In genomic region chr2:10043906-10044601, GRCh38 we compare ENCODE assay signal across 8 cellular contexts. TPM values are rescaled to one million over a fixed set of nuclear protein-coding genes. Genes with fewer than 3 reads are reported as not detected.
DNase-seq lines count a peak whose midpoint lies in the region; ATAC-seq, FAIRE-seq and TF ChIP-seq lines count a peak whose summit lies in the region.

No MANE protein-coding gene starts in this region.

- H3K4me3 Mint-ChIP-seq in WTC11, result peak overlapping the region; percentile 49

- H3K9ac ChIP-seq in skeletal muscle satellite cell (ENCODE audit: low read depth, low read length), result peak overlapping the region; percentile 82

- peaks cover 17% of the 10 kb centered on the region for H3K36me3 Mint-ChIP-seq in WTC11

- H3K27ac Mint-ChIP-seq in WTC11, result no peak overlapping the region

- POLR2A ChIA-PET in WTC11 (lab: Charles Lee), result interaction anchor here (1.1 kb wide), 2 partner anchors 13 to 413 kb away, joined by 3 to 5 read pairs; partner anchors contain the start of gene YWHAQ

- DNase-seq in GM12891 (ENCODE audit: insufficient read length, low spot score) (peak; percentile 74), NCI-H2029 (lab: John Stamatoyannopoulos, UW) (peak; percentile 85), WTC11 (ENCODE audit: low spot score) (peak; percentile 95), breast epithelium (ENCODE audit: low spot score in 2 of 2) (peak; percentile 97 to 98), iPS-NIHi11 (ENCODE audit: low spot score) (peak; percentile 92), KG1 (lab: John Stamatoyannopoulos, UW) (no peak)

- no peaks in the 10 kb centered on the region for H3K9me3 Mint-ChIP-seq in WTC11

- H3K4me3 ChIP-seq in breast epithelium (peak overlapping the region; percentile 57 to 94 (median 67)), skeletal muscle satellite cell (ENCODE audit: low read length) (peak overlapping the region; percentile 73)

- peaks cover 38% of the 10 kb centered on the region for H3K27me3 Mint-ChIP-seq in WTC11 (ENCODE audit: low read depth)

- peaks cover 10% of the 10 kb centered on the region for H3K4me1 Mint-ChIP-seq in WTC11

- FAIRE-seq in GM12891 (lab: Jason Lieb, UNC), result no peak

- intact Hi-C loops in breast epithelium (cut with DNase I; ENCODE audit: low total_unique reads), result loop anchor here (5.0 to 10.0 kb wide), 3 partner anchors 62 to 489 kb away; partner anchors contain the start of gene ADAM17

- ATAC-seq in HG02852 (IDR thresholded peaks at IDR 0.05; ENCODE audit: unreplicated experiment), result peak; percentile 50
- peak; percentile 63 for ATAC-seq in WTC11

- TF ChIP-seq POLR2A in GM12891 (IDR thresholded peaks at IDR 0.05; ENCODE audit: low read depth, low read length) (no peak), breast epithelium (IDR thresholded peaks at IDR 0.05) (peak; percentile 39)

- H3K36me3 ChIP-seq in breast epithelium (no peaks in the 10 kb centered on the region), skeletal muscle satellite cell (ENCODE audit: insufficient read depth, low read length) (no peaks in the 10 kb centered on the region)

- no peak for TF ChIP-seq CTCF in WTC11 (IDR thresholded peaks at IDR 0.05)
- no peak for TF ChIP-seq CTCF in breast epithelium (IDR thresholded peaks at IDR 0.05)

- peak overlapping the region; percentile 87 for H3K4me2 ChIP-seq in skeletal muscle satellite cell (ENCODE audit: low read length)

- H3K9me3 ChIP-seq in breast epithelium (no peaks in the 10 kb centered on the region), skeletal muscle satellite cell (replicated peaks; ENCODE audit: low read length) (no peaks in the 10 kb centered on the region)

- H3K27me3 ChIP-seq in breast epithelium (no peaks in the 10 kb centered on the region), skeletal muscle satellite cell (ENCODE audit: control insufficient read depth, insufficient read depth, low read length) (peaks cover 3% of the 10 kb centered on the region)

- peak overlapping the region; percentile 95 to 100 for H3K27ac ChIP-seq in breast epithelium

- H3K4me1 ChIP-seq in breast epithelium, result no peaks in the 10 kb centered on the region
- H3K4me1 ChIP-seq in skeletal muscle satellite cell (ENCODE audit: control insufficient read depth, insufficient read depth, low read length), result peaks cover 10% of the 10 kb centered on the region

- CTCF ChIA-PET in WTC11 (lab: Charles Lee), result interaction anchor here (0.8 to 2.2 kb wide), 5 partner anchors 35 to 365 kb away, joined by 3 to 16 read pairs (median 6); no protein-coding TSS in a partner anchor

TF ChIP-seq in GM12891, 5 proteins besides CTCF, POLR2A, EP300 and RAD21:
- no peak for TF ChIP-seq PAX5 (IDR thresholded peaks at IDR 0.05; ENCODE audit: insufficient read depth, low read length, severe bottlenecking)
- TF ChIP-seq SPI1 (IDR thresholded peaks at IDR 0.05; ENCODE audit: low read depth, low read length), result no peak
- TF ChIP-seq POLR2AphosphoS5 (IDR thresholded peaks at IDR 0.05; ENCODE audit: low read depth, low read length), result no peak
- TF ChIP-seq POU2F2 (IDR thresholded peaks at IDR 0.05; ENCODE audit: low read depth, low read length), result no peak
- TF ChIP-seq TAF1 (IDR thresholded peaks at IDR 0.05; ENCODE audit: low read depth, low read length), result no peak

TF ChIP-seq in WTC11, 78 proteins besides CTCF, POLR2A, EP300 and RAD21 (continues in another document):
- TF ChIP-seq, protein P1, sequence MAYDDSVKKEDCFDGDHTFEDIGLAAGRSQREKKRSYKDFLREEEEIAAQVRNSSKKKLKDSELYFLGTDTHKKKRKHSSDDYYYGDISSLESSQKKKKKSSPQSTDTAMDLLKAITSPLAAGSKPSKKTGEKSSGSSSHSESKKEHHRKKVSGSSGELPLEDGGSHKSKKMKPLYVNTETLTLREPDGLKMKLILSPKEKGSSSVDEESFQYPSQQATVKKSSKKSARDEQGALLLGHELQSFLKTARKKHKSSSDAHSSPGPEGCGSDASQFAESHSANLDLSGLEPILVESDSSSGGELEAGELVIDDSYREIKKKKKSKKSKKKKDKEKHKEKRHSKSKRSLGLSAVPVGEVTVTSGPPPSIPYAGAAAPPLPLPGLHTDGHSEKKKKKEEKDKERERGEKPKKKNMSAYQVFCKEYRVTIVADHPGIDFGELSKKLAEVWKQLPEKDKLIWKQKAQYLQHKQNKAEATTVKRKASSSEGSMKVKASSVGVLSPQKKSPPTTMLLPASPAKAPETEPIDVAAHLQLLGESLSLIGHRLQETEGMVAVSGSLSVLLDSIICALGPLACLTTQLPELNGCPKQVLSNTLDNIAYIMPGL (CRISPR knock-in tag; IDR thresholded peaks at IDR 0.05), result 0 out of 2 replicates have a peak, but pooled peaks have one; percentile 13
- TF ChIP-seq, protein P2, sequence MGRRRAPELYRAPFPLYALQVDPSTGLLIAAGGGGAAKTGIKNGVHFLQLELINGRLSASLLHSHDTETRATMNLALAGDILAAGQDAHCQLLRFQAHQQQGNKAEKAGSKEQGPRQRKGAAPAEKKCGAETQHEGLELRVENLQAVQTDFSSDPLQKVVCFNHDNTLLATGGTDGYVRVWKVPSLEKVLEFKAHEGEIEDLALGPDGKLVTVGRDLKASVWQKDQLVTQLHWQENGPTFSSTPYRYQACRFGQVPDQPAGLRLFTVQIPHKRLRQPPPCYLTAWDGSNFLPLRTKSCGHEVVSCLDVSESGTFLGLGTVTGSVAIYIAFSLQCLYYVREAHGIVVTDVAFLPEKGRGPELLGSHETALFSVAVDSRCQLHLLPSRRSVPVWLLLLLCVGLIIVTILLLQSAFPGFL (CRISPR knock-in tag; IDR thresholded peaks at IDR 0.05; ENCODE audit: borderline replicate concordance), result peak; percentile 90
- TF ChIP-seq JUN (CRISPR knock-in tag; IDR thresholded peaks at IDR 0.05), result peak; percentile 40; the same call in 1 of the 2 replicates
- TF ChIP-seq ZNF232 (CRISPR knock-in tag; IDR thresholded peaks at IDR 0.05), result peak; percentile 84; the same call in 1 of the 2 replicates
- TF ChIP-seq, protein P3, sequence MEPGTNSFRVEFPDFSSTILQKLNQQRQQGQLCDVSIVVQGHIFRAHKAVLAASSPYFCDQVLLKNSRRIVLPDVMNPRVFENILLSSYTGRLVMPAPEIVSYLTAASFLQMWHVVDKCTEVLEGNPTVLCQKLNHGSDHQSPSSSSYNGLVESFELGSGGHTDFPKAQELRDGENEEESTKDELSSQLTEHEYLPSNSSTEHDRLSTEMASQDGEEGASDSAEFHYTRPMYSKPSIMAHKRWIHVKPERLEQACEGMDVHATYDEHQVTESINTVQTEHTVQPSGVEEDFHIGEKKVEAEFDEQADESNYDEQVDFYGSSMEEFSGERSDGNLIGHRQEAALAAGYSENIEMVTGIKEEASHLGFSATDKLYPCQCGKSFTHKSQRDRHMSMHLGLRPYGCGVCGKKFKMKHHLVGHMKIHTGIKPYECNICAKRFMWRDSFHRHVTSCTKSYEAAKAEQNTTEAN (CRISPR knock-in tag; IDR thresholded peaks at IDR 0.05), result peak; percentile 55; the same call in 1 of the 2 replicates
- TF ChIP-seq ZNF396 (CRISPR knock-in tag; IDR thresholded peaks at IDR 0.05; ENCODE audit: borderline replicate concordance), result no peak
- TF ChIP-seq E2F5 (CRISPR knock-in tag; IDR thresholded peaks at IDR 0.05), result peak; percentile 98
- TF ChIP-seq FOXK1 (CRISPR knock-in tag; IDR thresholded peaks at IDR 0.05), result peak; percentile 74
- peak; percentile 79 for TF ChIP-seq FOXP4 (CRISPR knock-in tag; IDR thresholded peaks at IDR 0.05)
- TF ChIP-seq CREM (CRISPR knock-in tag; IDR thresholded peaks at IDR 0.05), result 0 out of 2 replicates have a peak, but pooled peaks have one; percentile 49
- no peak for TF ChIP-seq MXD4 (CRISPR knock-in tag; IDR thresholded peaks at IDR 0.05; ENCODE audit: borderline replicate concordance)

RNA-seq across cellular contexts. Expression of gene KLF11, which starts 0.7 kb away (rescaled TPM):
- polyA plus RNA-seq in GM12891 (2012; ENCODE audit: low read depth, missing spikeins), result 0.24 TPM
- total RNA-seq in WTC11 (2021) (8.8 to 14.4 TPM (median 13.7 TPM) in 3 replicates), breast epithelium (10 to 100 TPM; 22.0 to 27.5 (median 22.2) TPM)
- 2.3 and 2.8 TPM in 2 replicates for total RNA-seq in skeletal muscle satellite cell (2012; rRNA removed)

RNA-seq across cellular contexts. Expression of gene CYS1, which starts 36.2 kb away (rescaled TPM):
- 2.9 TPM for polyA plus RNA-seq in GM12891 (2012; ENCODE audit: low read depth, missing spikeins)
- total RNA-seq in WTC11 (2021) (0.85 to 1.2 TPM (median 1.1 TPM) in 3 replicates), breast epithelium (1 to 10 TPM; 1.3 to 2.4 (median 1.6) TPM)
- total RNA-seq in skeletal muscle satellite cell (2012; rRNA removed), result 0.22 and 0.25 TPM in 2 replicates
